In the genomic region with DNA sequence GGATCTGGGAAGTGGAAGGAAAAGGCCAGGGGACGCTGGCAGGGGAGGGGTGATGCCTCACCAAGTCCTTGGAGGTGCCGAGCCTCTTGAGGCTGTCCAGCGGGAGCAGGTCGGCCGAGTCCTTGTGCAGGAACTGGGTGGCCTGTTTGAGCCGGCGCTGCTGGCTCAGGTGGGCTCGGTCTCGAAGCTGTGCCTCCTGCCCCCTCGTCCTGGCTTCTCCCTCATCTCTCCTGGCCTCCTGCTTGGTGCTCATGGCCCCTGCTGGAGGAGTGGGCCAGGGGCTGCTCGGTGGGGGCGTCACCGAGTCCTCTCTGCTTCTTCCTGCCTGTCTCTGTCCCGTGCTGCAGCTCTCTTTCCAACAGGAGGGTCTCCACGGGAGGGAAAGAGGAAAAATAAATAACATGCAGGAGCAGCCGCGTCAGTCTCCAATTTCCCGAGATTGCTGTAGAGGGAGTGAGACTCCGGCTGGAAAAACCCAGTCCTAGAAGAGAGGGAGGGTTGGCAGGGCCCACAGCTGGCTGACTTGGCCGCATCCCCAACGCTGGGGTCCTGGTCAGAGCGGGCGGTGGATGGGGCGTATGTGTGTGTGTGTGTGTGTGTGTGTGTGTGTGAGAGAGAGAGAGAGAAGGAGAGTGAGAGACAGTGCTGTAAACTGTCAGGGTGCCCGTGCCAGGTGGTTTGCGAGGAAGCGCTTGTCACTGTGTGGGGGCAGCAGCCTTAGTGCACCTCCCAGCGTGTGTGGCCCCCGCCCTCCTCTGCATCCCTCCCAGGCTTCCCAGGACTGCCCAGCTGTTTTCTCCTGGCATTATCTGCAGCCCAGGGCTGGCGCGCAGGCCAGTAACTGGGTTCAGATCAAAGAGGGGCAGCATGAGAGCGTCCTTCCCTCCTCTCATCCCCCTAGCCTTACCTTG, we compare ENCODE assay signal across 9 cellular contexts. TPM values are rescaled to one million over a fixed set of nuclear protein-coding genes. Genes with fewer than 3 reads are reported as not detected.
DNase-seq lines count a peak whose midpoint lies in the region; ATAC-seq and TF ChIP-seq lines count a peak whose summit lies in the region.
"Had no signal": no experiment of that assay in that cellular context is flagged by ENCODE, and none has a peak within 500 bp of the region (broad histone marks: within the 10 kb centered on the region; RNA-seq: fewer than 3 reads in every experiment).

A gene with protein sequence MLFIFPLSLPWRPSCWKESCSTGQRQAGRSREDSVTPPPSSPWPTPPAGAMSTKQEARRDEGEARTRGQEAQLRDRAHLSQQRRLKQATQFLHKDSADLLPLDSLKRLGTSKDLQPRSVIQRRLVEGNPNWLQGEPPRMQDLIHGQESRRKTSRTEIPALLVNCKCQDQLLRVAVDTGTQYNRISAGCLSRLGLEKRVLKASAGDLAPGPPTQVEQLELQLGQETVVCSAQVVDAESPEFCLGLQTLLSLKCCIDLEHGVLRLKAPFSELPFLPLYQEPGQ (minus strand): TSS at position 455 of the 911 bp plus-strand sequence. CDS start 52 bp downstream, at position 403.

- H4K20me1 ChIP-seq in Karpas-422 (ENCODE audit: insufficient read depth, low read depth, low read length): no peaks in the 10 kb centered on the region

- H3K27me3 ChIP-seq in CD4-positive, CD25-positive, alpha-beta regulatory T cell (ENCODE audit: control insufficient read depth, insufficient read depth, low read length): no peaks in the 10 kb centered on the region
- no peaks in the 10 kb centered on the region for H3K27me3 ChIP-seq in Karpas-422 (ENCODE audit: low read length)

- H3K4me1 ChIP-seq in CD4-positive, CD25-positive, alpha-beta regulatory T cell (ENCODE audit: control insufficient read depth, insufficient read depth, low read length, poor library complexity, severe bottlenecking): no peaks in the 10 kb centered on the region
- no peaks in the 10 kb centered on the region; the same call in 1 of the 2 replicates for H3K4me1 ChIP-seq in Karpas-422 (ENCODE audit: low read length)

- no peak within 1 kb of the TSS for H3K4me2 ChIP-seq in Karpas-422 (ENCODE audit: low read depth, low read length, poor library complexity, severe bottlenecking)
- H3K4me2 ChIP-seq: KMS-11 had no signal

- H3K9me3 ChIP-seq in CD4-positive, CD25-positive, alpha-beta regulatory T cell (ENCODE audit: control insufficient read depth in 2 of 2, low read length in 2 of 2): no peaks in the 10 kb centered on the region
- no peaks in the 10 kb centered on the region for H3K9me3 ChIP-seq in Karpas-422 (ENCODE audit: low read length)

- H3K9ac ChIP-seq in Karpas-422 (ENCODE audit: low read length): no peak within 1 kb of the TSS
- H3K9ac ChIP-seq: KMS-11 had no signal

- no peak for ATAC-seq in CD4-positive, CD25-positive, alpha-beta regulatory T cell (ENCODE audit: low read depth in 2 of 2)
- ATAC-seq in HG03565 (IDR thresholded peaks at IDR 0.05; ENCODE audit: unreplicated experiment) (no peak), left lobe of liver (no peak)

- H3K36me3 ChIP-seq in CD4-positive, CD25-positive, alpha-beta regulatory T cell (ENCODE audit: control insufficient read depth, insufficient read depth, low read length): peaks cover 17% of the 10 kb centered on the region
- peaks cover 19% of the 10 kb centered on the region; the same call in 1 of the 2 replicates for H3K36me3 ChIP-seq in Karpas-422 (ENCODE audit: insufficient read depth, low read length)

- H3K4me1 Mint-ChIP-seq in CD4-positive, CD25-positive, alpha-beta regulatory T cell: peaks cover 0 to 12% (median 7%) of the 10 kb centered on the region in 4 donors
- H3K4me1 Mint-ChIP-seq in neural crest cell: peaks cover 13% of the 10 kb centered on the region

- TF ChIP-seq CTCF in neural crest cell (conservative IDR thresholded peaks at IDR 0.05): no peak

- no peak within 1 kb of the TSS for H2AFZ ChIP-seq in Karpas-422 (ENCODE audit: low read length)

- DNase-seq in CD4-positive, CD25-positive, alpha-beta regulatory T cell: no peak
- DNase-seq in NCI-H748 (lab: John Stamatoyannopoulos, UW; ENCODE audit: unreplicated experiment): peak; percentile 68
- DNase-seq in fibroblast of the conjunctiva (ENCODE audit: low read depth): peak; percentile 42
- no peak for DNase-seq in neural crest cell (ENCODE audit: low read depth, low spot score)
- DNase-seq in Karpas-422: no peak
- no peak for DNase-seq in left lobe of liver (ENCODE audit: low spot score)
- DNase-seq in NCI-H1436 treated with DMSO at 0.1 percent for 48 hours (lab: John Stamatoyannopoulos, UW): no peak

- no peak within 1 kb of the TSS for H3K27ac ChIP-seq in CD4-positive, CD25-positive, alpha-beta regulatory T cell (ENCODE audit: insufficient read depth, low read length, poor library complexity, severe bottlenecking)
- no peak within 1 kb of the TSS for H3K27ac ChIP-seq in Karpas-422 (ENCODE audit: low read length)
- H3K27ac ChIP-seq: KMS-11 had no signal

- peaks cover 25% of the 10 kb centered on the region for H3K36me3 Mint-ChIP-seq in CD4-positive, CD25-positive, alpha-beta regulatory T cell
- H3K36me3 Mint-ChIP-seq in neural crest cell (ENCODE audit: low read depth): peaks cover 15% of the 10 kb centered on the region

- no peaks in the 10 kb centered on the region for H3K27me3 Mint-ChIP-seq in CD4-positive, CD25-positive, alpha-beta regulatory T cell
- peaks cover 4% of the 10 kb centered on the region for H3K27me3 Mint-ChIP-seq in neural crest cell (ENCODE audit: low read depth)

- no peaks in the 10 kb centered on the region for H3K9me3 Mint-ChIP-seq in CD4-positive, CD25-positive, alpha-beta regulatory T cell
- H3K9me3 Mint-ChIP-seq in neural crest cell: no peaks in the 10 kb centered on the region

- H3K27ac Mint-ChIP-seq in CD4-positive, CD25-positive, alpha-beta regulatory T cell: peak within 1 kb of the TSS in 2 of 3 donors; percentile 64 to 81
- H3K27ac Mint-ChIP-seq in neural crest cell (ENCODE audit: unreplicated experiment): no peak within 1 kb of the TSS

- no peak within 1 kb of the TSS for H3K4me3 ChIP-seq in CD4-positive, CD25-positive, alpha-beta regulatory T cell (ENCODE audit: low read depth, low read length)
- no peak within 1 kb of the TSS for H3K4me3 ChIP-seq in Karpas-422 (ENCODE audit: low read length)

- H3K4me3 Mint-ChIP-seq in CD4-positive, CD25-positive, alpha-beta regulatory T cell: no peak within 1 kb of the TSS
- peak within 1 kb of the TSS; percentile 65 for H3K4me3 Mint-ChIP-seq in neural crest cell

- no peaks in the 10 kb centered on the region for H3K9me2 ChIP-seq in Karpas-422 (replicated peaks; ENCODE audit: insufficient read depth, low read length)

- no peaks in the 10 kb centered on the region for H3K79me2 ChIP-seq in Karpas-422 (ENCODE audit: low read length)

RNA-seq across cellular contexts. Expression of the gene that starts here (rescaled TPM):
- not detected for total RNA-seq in CD4-positive, CD25-positive, alpha-beta regulatory T cell
- 1 to 10 TPM in 2 of 4 donors, under 1 TPM in 2; 0.77 to 1.2 (median 1.0) TPM for polyA plus RNA-seq in CD4-positive, CD25-positive, alpha-beta regulatory T cell
- not detected in 2 replicates for total RNA-seq in neural crest cell
- total RNA-seq in Karpas-422 (2014; rRNA removed; shearing (Covaris generic); ENCODE audit: low replicate concordance): not detected in 2 replicates
- 0.15 TPM for total RNA-seq in left lobe of liver

Comparison
In these comparisons a context has a peak if more than half of its experiments do, and no peak if none do; other contexts are left out.
1. DNase-seq: peak in NCI-H748 (single experiment) and fibroblast of the conjunctiva (single experiment); none in CD4-positive, CD25-positive, alpha-beta regulatory T cell (0 of 3), neural crest cell (single experiment), Karpas-422 (single experiment), left lobe of liver (single experiment) and NCI-H1436 treated with DMSO at 0.1 percent for 48 hours (single experiment).